ENCODE assay signal across 8 cellular contexts in the genomic region with DNA sequence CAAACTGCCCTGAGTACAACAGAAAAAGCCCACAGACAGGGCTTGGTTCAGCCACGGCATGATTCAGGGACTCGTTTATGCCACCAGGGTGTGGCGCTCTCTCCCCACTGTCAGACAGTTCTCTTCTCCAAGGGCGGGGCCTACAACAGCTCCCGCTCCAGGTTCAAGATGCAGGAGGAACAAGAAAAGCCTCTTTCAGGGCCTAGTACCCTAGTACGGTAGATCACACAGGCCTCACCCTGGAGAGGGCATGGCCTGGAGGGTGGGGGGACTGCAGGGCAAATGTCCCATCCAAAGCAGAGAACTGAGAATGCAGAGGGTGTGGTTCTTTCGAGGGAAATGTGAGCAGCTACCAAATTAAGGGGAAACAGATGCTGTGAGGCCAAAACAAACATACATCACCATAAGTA. TPM values are rescaled to one million over a fixed set of nuclear protein-coding genes. Genes with fewer than 3 reads are reported as not detected.
DNase-seq lines count a peak whose midpoint lies in the region; ATAC-seq, FAIRE-seq and TF ChIP-seq lines count a peak whose summit lies in the region.

No MANE protein-coding gene starts in this region.

- in situ Hi-C loops in astrocyte of the spinal cord (cut with HindIII; ENCODE audit: low sequenced_read_pairs), result no loop called here

- no peaks in the 10 kb centered on the region for H3K9me3 ChIP-seq in BE2C
- no peaks in the 10 kb centered on the region for H3K9me3 ChIP-seq in RWPE2 (ENCODE audit: severe bottlenecking)

- H3K27me3 ChIP-seq in BE2C (no peaks in the 10 kb centered on the region), RWPE2 (ENCODE audit: insufficient read depth, poor library complexity, severe bottlenecking) (no peaks in the 10 kb centered on the region)

- peak; percentile 56 for TF ChIP-seq CTCF in BE2C (IDR thresholded peaks at IDR 0.05; ENCODE audit: low read depth, low read length)
- peak; percentile 45 for TF ChIP-seq CTCF in RWPE2 (IDR thresholded peaks at IDR 0.05; ENCODE audit: poor library complexity, severe bottlenecking)
- peak; percentile 64 for TF ChIP-seq CTCF in astrocyte of the spinal cord (IDR thresholded peaks at IDR 0.05; ENCODE audit: low read depth, low read length)

- H3K27ac ChIP-seq in RWPE2 (ENCODE audit: poor library complexity, severe bottlenecking), result no peak overlapping the region

- POLR2A ChIA-PET in HEK293T (lab: Yijun Ruan, JAX), result interaction anchor here (0.6 to 1.6 kb wide), 3 partner anchors 14 to 288 kb away, joined by 5 to 7 read pairs (median 6); partner anchors contain the start of gene TLNRD1

- peak; percentile 48 for DNase-seq in BE2C
- peak; percentile 85 for DNase-seq in HEK293T (ENCODE audit: extremely low spot score)
- no peak for DNase-seq in RWPE2 (ENCODE audit: low spot score)
- peak; percentile 49 for DNase-seq in astrocyte of the spinal cord (ENCODE audit: low read depth, low spot score)
- peak; percentile 78 for DNase-seq in iPS-NIHi7 (ENCODE audit: extremely low spot score)
- peak; percentile 63 for DNase-seq in stimulated activated CD8-positive, alpha-beta memory T cell treated with anti-CD3 and anti-CD28 coated beads, Interleukin-4, amount 100 ng/mL, for 48 hours
- no peak for DNase-seq in HTR-8/SVneo (ENCODE audit: insufficient read length, low spot score)

- H3K36me3 ChIP-seq in BE2C (peaks cover 28% of the 10 kb centered on the region), RWPE2 (ENCODE audit: low read depth) (peaks cover 76% of the 10 kb centered on the region)

- H3K4me3 ChIP-seq in BE2C (ENCODE audit: low read depth, low read length), result no peak overlapping the region
- H3K4me3 ChIP-seq in RWPE2 (ENCODE audit: severe bottlenecking), result no peak overlapping the region
- H3K4me3 ChIP-seq in astrocyte of the spinal cord (ENCODE audit: low read depth, low read length), result no peak overlapping the region

- no peak for FAIRE-seq in HTR-8/SVneo (lab: Jason Lieb, UNC)

- no peaks in the 10 kb centered on the region for H3K4me1 ChIP-seq in BE2C
- H3K4me1 ChIP-seq in RWPE2 (ENCODE audit: insufficient read depth, poor library complexity, severe bottlenecking), result no peaks in the 10 kb centered on the region

- ATAC-seq in RWPE2 (ENCODE audit: low read depth), result peak; percentile 53; the same call in 2 of the 3 replicates
- no peak for ATAC-seq in HG03095 (IDR thresholded peaks at IDR 0.05; ENCODE audit: unreplicated experiment)

- CTCF ChIA-PET in HEK293T (lab: Yijun Ruan, JAX), result interaction anchor here (0.6 to 4.9 kb wide), 18 partner anchors 9 to 372 kb away, joined by 3 to 94 read pairs (median 5); partner anchors contain the start of gene CEMIP

TF ChIP-seq in HEK293T, 16 proteins besides CTCF, POLR2A, EP300 and RAD21:
- TF ChIP-seq BHLHE40 (IDR thresholded peaks at IDR 0.05; ENCODE audit: borderline replicate concordance), result no peak
- 0 out of 2 replicates have a peak, but pooled peaks have one; percentile 11 for TF ChIP-seq FOXM1 (IDR thresholded peaks at IDR 0.05; ENCODE audit: borderline replicate concordance)

RNA-seq across cellular contexts. Expression of gene MESD, which starts 12.0 kb away (rescaled TPM):
- 50.1 TPM for polyA plus RNA-seq in BE2C (2012; ENCODE audit: insufficient read depth, insufficient read length, low read depth)

RNA-seq across cellular contexts. Expression of gene TLNRD1, which starts 23.1 kb away (rescaled TPM):
- polyA plus RNA-seq in BE2C (2012; ENCODE audit: insufficient read depth, insufficient read length, low read depth), result 12.3 TPM

Comparison
In these comparisons a context has a peak if more than half of its experiments do, and no peak if none do; other contexts are left out.
1. DNase-seq: peak in BE2C (single experiment), HEK293T (single experiment), astrocyte of the spinal cord (single experiment), iPS-NIHi7 (single experiment) and stimulated activated CD8-positive, alpha-beta memory T cell treated with anti-CD3 and anti-CD28 coated beads, Interleukin-4, amount 100 ng/mL, for 48 hours (single experiment); none in RWPE2 (single experiment) and HTR-8/SVneo (single experiment).
2. Peak in every context shown above with its lines, with median percentiles within 50 percentile points of each other: CTCF ChIP-seq.